Comparison of ENCODE assay signal across 28 cellular contexts in the genomic region with DNA sequence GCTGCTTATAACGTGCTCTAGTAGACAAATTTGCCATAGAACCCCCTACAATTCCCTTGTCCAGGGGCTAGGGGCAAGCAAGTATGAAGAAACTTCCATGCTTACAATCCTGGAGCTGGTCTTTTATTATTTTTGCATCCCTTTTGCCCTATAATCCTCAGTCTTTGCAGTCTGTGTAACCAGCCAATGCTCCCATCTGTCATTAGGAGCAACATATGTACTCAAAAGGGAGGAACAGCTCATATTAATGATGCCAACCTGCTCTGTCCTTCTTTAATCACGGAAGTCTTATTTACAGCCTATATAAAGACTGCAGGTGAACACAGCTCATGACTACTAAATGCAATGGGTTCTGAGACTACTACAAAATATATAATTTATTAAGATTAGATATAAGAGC.
"Had no signal": no experiment of that assay in that cellular context is flagged by ENCODE, and none has a peak within 500 bp of the region (broad histone marks: within the 10 kb centered on the region; RNA-seq: fewer than 3 reads in every experiment).

No MANE protein-coding gene starts in this region.

- H3K36me3 Mint-ChIP-seq: immature natural killer cell; naive B cell; natural killer cell; stimulated activated naive B cell treated with anti-CD40 and anti-IgM and Interleukin-4, amounts not matched to agents 10 μg/mL and 1 μg/mL and 100 μg/mL, for 72 hours had no signal

- H3K27ac ChIP-seq: left lung, lower lobe of right lung, ovary, prostate gland, skin epidermis, stomach, thyroid gland, transverse colon, upper lobe of left lung had no signal

- H3K9me3 ChIP-seq: left lung, lower lobe of right lung, ovary, prostate gland, stomach, testis, thyroid gland, transverse colon, upper lobe of left lung had no signal

- DNase-seq: hypothalamus; immature natural killer cell; kidney; left colon; left lung; lower lobe of right lung; mammary epithelial cell; mesenchymal stem cell; naive B cell; natural killer cell; nephron progenitor cell; ovary; posterior cingulate gyrus; retina; right cardiac atrium; stimulated activated CD4-positive, alpha-beta T cell treated with anti-CD3 and anti-CD28 coated beads, Interleukin-12 subunit alpha, Interleukin-12 subunit beta, amount 100 ng/mL, for 4 hours; stimulated activated CD4-positive, alpha-beta T cell treated with anti-CD3 and anti-CD28 coated beads, Interleukin-15, amount 100 ng/mL, for 24 hours; stimulated activated CD4-positive, alpha-beta T cell treated with anti-CD3 and anti-CD28 coated beads, Interleukin-2, amount 100 ng/mL, for 24 hours; stimulated activated CD4-positive, alpha-beta T cell treated with anti-CD3 and anti-CD28 coated beads, Interleukin-4, amount 100 ng/mL, for 1 hour; stimulated activated naive B cell treated with anti-CD40 and anti-IgM and Interleukin-4, amounts not matched to agents 10 μg/mL and 1 μg/mL and 100 μg/mL, for 72 hours; stimulated activated naive CD8-positive, alpha-beta T cell treated with anti-CD3 and anti-CD28 coated beads, Interleukin-15, Interleukin-2, amounts not matched to agents 100 U/mL and 50 U/mL, for 24 hours; stomach; testis; thyroid gland; transverse colon; upper lobe of left lung had no signal

- H3K4me3 ChIP-seq: left lung, lower lobe of right lung, ovary, prostate gland, skin epidermis, stomach, testis, thyroid gland, transverse colon, upper lobe of left lung had no signal

- H3K27ac Mint-ChIP-seq: immature natural killer cell; naive B cell; natural killer cell; nephron progenitor cell; stimulated activated naive B cell treated with anti-CD40 and anti-IgM and Interleukin-4, amounts not matched to agents 10 μg/mL and 1 μg/mL and 100 μg/mL, for 72 hours had no signal

- H3K27me3 Mint-ChIP-seq: naive B cell; stimulated activated naive B cell treated with anti-CD40 and anti-IgM and Interleukin-4, amounts not matched to agents 10 μg/mL and 1 μg/mL and 100 μg/mL, for 72 hours had no signal

- H3K4me1 ChIP-seq: left lung, lower lobe of right lung, prostate gland, stomach, testis, thyroid gland, transverse colon, upper lobe of left lung had no signal

- H3K4me1 Mint-ChIP-seq: immature natural killer cell; naive B cell; natural killer cell; nephron progenitor cell; stimulated activated naive B cell treated with anti-CD40 and anti-IgM and Interleukin-4, amounts not matched to agents 10 μg/mL and 1 μg/mL and 100 μg/mL, for 72 hours had no signal

- ATAC-seq: left colon; left lung; lower lobe of right lung; natural killer cell; right cardiac atrium; stimulated activated naive B cell treated with anti-CD40 and anti-IgM and Interleukin-4, amounts not matched to agents 10 μg/mL and 1 μg/mL and 100 μg/mL, for 72 hours; stimulated activated naive CD8-positive, alpha-beta T cell treated with anti-CD3 and anti-CD28 coated beads, Interleukin-15, Interleukin-2, amounts not matched to agents 100 U/mL and 50 U/mL, for 24 hours had no signal

- H3K9me3 Mint-ChIP-seq: nephron progenitor cell had no signal

- H3K4me3 Mint-ChIP-seq: immature natural killer cell; naive B cell; natural killer cell; nephron progenitor cell; stimulated activated naive B cell treated with anti-CD40 and anti-IgM and Interleukin-4, amounts not matched to agents 10 μg/mL and 1 μg/mL and 100 μg/mL, for 72 hours had no signal

- H3K27me3 ChIP-seq: left lung, ovary, stomach, testis, thyroid gland, transverse colon, upper lobe of left lung had no signal

- H3K36me3 ChIP-seq: left lung, lower lobe of right lung, ovary, prostate gland, stomach, thyroid gland, transverse colon, upper lobe of left lung had no signal
